In the genomic region with DNA sequence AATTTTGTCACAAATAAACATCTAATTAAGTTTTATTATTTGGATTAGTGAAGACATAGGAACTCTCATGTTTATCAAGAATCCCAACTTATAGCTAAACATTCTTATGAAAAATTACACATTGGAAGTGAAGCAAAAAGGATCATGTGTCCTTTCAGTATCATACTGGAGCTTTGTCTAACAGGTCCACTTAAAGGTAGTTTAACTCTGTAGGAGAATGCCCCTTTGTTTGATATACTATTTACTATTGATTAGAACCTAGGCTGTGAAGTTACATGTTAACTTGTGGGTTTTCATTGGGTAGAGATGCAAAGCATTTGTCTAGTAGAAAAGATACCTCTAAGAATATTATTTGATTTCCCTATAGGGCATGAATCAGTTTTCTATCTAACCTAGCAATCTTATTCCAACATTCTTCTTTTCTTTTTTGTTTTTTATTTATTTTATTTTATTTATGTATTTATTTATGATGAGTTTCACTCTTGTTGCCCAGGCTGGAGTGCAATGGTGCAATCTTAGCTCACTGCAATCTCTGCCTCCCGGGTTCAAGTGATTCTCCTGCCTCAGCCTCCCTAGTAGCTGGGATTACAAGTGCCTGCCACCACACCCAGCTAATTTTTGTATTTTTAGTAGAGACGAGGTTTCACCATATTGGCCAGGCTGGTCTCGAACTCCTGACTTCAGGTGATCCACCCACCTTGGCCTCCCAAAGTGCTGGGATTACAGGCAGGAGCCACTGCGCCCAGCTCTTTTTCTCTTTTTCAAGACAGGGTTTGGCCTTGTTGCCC, we compare ENCODE assay signal across 6 cellular contexts. TPM values are rescaled to one million over a fixed set of nuclear protein-coding genes. Genes with fewer than 3 reads are reported as not detected.
"Had no signal": no experiment of that assay in that cellular context is flagged by ENCODE, and none has a peak within 500 bp of the region (broad histone marks: within the 10 kb centered on the region; RNA-seq: fewer than 3 reads in every experiment).

No MANE protein-coding gene starts in this region.

RNA-seq across cellular contexts. Expression of a gene that starts 18.5 kb away (rescaled TPM):
- total RNA-seq: activated CD4-positive, alpha-beta memory T cell treated with anti-CD3 and anti-CD28 coated beads, Interleukin-2, amount 10 ng/mL, durations not matched to agents 7 days and 5 days; activated CD4-positive, alpha-beta T cell treated with anti-CD3 and anti-CD28 coated beads for 36 hours; activated CD4-positive, alpha-beta T cell treated with anti-CD3 and anti-CD28 coated beads, Interleukin-2, amount 10 ng/mL, durations not matched to agents 7 days and 5 days; activated CD8-positive, alpha-beta memory T cell treated with anti-CD3 and anti-CD28 coated beads, Interleukin-2, amount 10 ng/mL, durations not matched to agents 7 days and 5 days; activated CD8-positive, alpha-beta T cell treated with anti-CD3 and anti-CD28 coated beads, Interleukin-2, amount 10 ng/mL, durations not matched to agents 7 days and 5 days; T-helper 1 cell treated with Interleukin-12 subunit alpha and Interleukin-12 subunit beta and Interleukin-4 antibody, amounts not matched to agents 30 ng/mL and 1 ng/mL, for 36 hours had no signal
